In genomic region chr19:49987159-49987698, GRCh38 we compare ENCODE assay signal across 1 cellular context.
TF ChIP-seq lines count a peak whose summit lies in the region.

No MANE protein-coding gene starts in this region.

TF ChIP-seq in SK-N-SH treated with all-trans-retinoic acid at 6 μM for 48 hours, 23 proteins besides CTCF, POLR2A, EP300 and RAD21 (continued from another document):
- TF ChIP-seq TSHZ2 (CRISPR knock-in tag; IDR thresholded peaks at IDR 0.05) = peak; percentile 99
- peak; percentile 80; the same call in 1 of the 2 replicates for TF ChIP-seq ZNF8 (CRISPR knock-in tag; IDR thresholded peaks at IDR 0.05)
- TF ChIP-seq CSRNP3 (CRISPR knock-in tag; IDR thresholded peaks at IDR 0.05) = peak; percentile 76; the same call in 1 of the 2 replicates
- peak; percentile 96 for TF ChIP-seq TOX (CRISPR knock-in tag; IDR thresholded peaks at IDR 0.05; ENCODE audit: borderline replicate concordance)
